ENCODE assay signal across 11 cellular contexts in genomic region chr11:11979487-11980117, GRCh38. TPM values are rescaled to one million over a fixed set of nuclear protein-coding genes. Genes with fewer than 3 reads are reported as not detected.
DNase-seq lines count a peak whose midpoint lies in the region; FAIRE-seq and TF ChIP-seq lines count a peak whose summit lies in the region.
"Had no signal": no experiment of that assay in that cellular context is flagged by ENCODE, and none has a peak within 500 bp of the region (broad histone marks: within the 10 kb centered on the region; RNA-seq: fewer than 3 reads in every experiment).

No MANE protein-coding gene starts in this region.

- H3K27me3 ChIP-seq in keratinocyte (ENCODE audit: control insufficient read depth, extremely low read depth, insufficient read depth, low read length) (no peaks in the 10 kb centered on the region), WERI-Rb-1 (ENCODE audit: insufficient read depth, low read depth, severe bottlenecking) (no peaks in the 10 kb centered on the region)

- peak; percentile 59 for DNase-seq in H4 (ENCODE audit: low spot score)
- DNase-seq in MCF 10A (ENCODE audit: unreplicated experiment) = peak; percentile 33
- no peak for DNase-seq in keratinocyte (ENCODE audit: low read depth, low spot score)
- no peak for DNase-seq in HEK293T (ENCODE audit: extremely low spot score)
- DNase-seq in WERI-Rb-1 = no peak
- no peak for DNase-seq in NCI-H82 treated with DMSO at 0.1 percent for 48 hours (lab: John Stamatoyannopoulos, UW; ENCODE audit: unreplicated experiment)
- DNase-seq in putamen (ENCODE audit: low spot score) = no peak
- DNase-seq: T-helper 2 cell had no signal

- peak; percentile 75 for FAIRE-seq in keratinocyte (lab: Jason Lieb, UNC)

- H3K9ac ChIP-seq in keratinocyte (ENCODE audit: control insufficient read depth, extremely low read depth, insufficient read depth, low read length) = no peak overlapping the region

- peaks cover 9% of the 10 kb centered on the region for H3K36me3 Mint-ChIP-seq in MCF 10A (ENCODE audit: insufficient read depth, unreplicated experiment)

- H3K27ac ChIP-seq in keratinocyte (ENCODE audit: control insufficient read depth, insufficient read depth, low read length) = peak overlapping the region; percentile 49
- H3K27ac ChIP-seq in skin epidermis = peak overlapping the region in 14 of 21 experiments; percentile 9 to 75 (median 54)
- H3K27ac ChIP-seq in WERI-Rb-1 = no peak overlapping the region

- no TSS peak for BruUV-seq in MCF 10A (replicated peaks; lab: Mats Ljungman, UMichigan)

- H3K4me3 Mint-ChIP-seq in MCF 10A (ENCODE audit: unreplicated experiment) = peak overlapping the region; percentile 17
- H3K4me3 Mint-ChIP-seq: GM23338; stimulated activated naive CD8-positive, alpha-beta T cell treated with anti-CD3 and anti-CD28 coated beads, Interleukin-15, Interleukin-2, amounts not matched to agents 100 ng/mL and 50 ng/mL, for 24 hours had no signal

- dilution Hi-C loops in keratinocyte (cut with MboI; ENCODE audit: extremely low pct_ligation_motif_present, low sequenced_read_pairs) = no loop called here

- CTCF ChIA-PET in MCF 10A (lab: Yijun Ruan, JAX) = interaction anchor here (0.7 to 2.6 kb wide), 5 partner anchors 9 to 68 kb away, joined by 3 to 8 read pairs (median 6); no protein-coding TSS in a partner anchor
- CTCF ChIA-PET in HEK293T (lab: Yijun Ruan, JAX) = no interaction called here

- H4K20me1 ChIP-seq in keratinocyte (ENCODE audit: control insufficient read depth, extremely low read depth, insufficient read depth, low read length) = no peaks in the 10 kb centered on the region

- H3K4me1 Mint-ChIP-seq in MCF 10A (ENCODE audit: insufficient read depth, unreplicated experiment) = peaks cover 39% of the 10 kb centered on the region

- no peaks in the 10 kb centered on the region for H3K27me3 Mint-ChIP-seq in MCF 10A (ENCODE audit: insufficient read depth, unreplicated experiment)
- H3K27me3 Mint-ChIP-seq: stimulated activated naive CD8-positive, alpha-beta T cell treated with anti-CD3 and anti-CD28 coated beads, Interleukin-15, Interleukin-2, amounts not matched to agents 100 ng/mL and 50 ng/mL, for 24 hours had no signal

- H3K4me3 ChIP-seq in keratinocyte (ENCODE audit: control insufficient read depth in 2 of 3, extremely low read depth in 1 of 3, insufficient read depth in 2 of 3, low read depth in 1 of 3, low read length in 3 of 3) (no peak overlapping the region), skin epidermis (no peak overlapping the region), WERI-Rb-1 (ENCODE audit: low read depth, low read length) (no peak overlapping the region)
- H3K4me3 ChIP-seq: GM23338 had no signal

- H3K36me3 ChIP-seq in keratinocyte (ENCODE audit: control insufficient read depth in 2 of 2, extremely low read depth in 1 of 2, insufficient read depth in 2 of 2, low read length in 2 of 2) (peaks cover 9 to 20% of the 10 kb centered on the region in 2 experiments), WERI-Rb-1 (no peaks in the 10 kb centered on the region)

- no peaks in the 10 kb centered on the region for H3K9me3 ChIP-seq in keratinocyte (ENCODE audit: control insufficient read depth, low read depth, low read length)
- no peaks in the 10 kb centered on the region for H3K9me3 ChIP-seq in WERI-Rb-1 (ENCODE audit: severe bottlenecking)

- H3K9me1 ChIP-seq in keratinocyte (ENCODE audit: control insufficient read depth, extremely low read depth, insufficient read depth, low read length) = no peaks in the 10 kb centered on the region

- intact Hi-C loops in MCF 10A (cut with micrococcal nuclease) = no loop called here

- H3K4me1 ChIP-seq in keratinocyte (ENCODE audit: control insufficient read depth, extremely low read depth, insufficient read depth, low read length) = peaks cover 72% of the 10 kb centered on the region

- peak overlapping the region; percentile 9 for H3K4me2 ChIP-seq in keratinocyte (ENCODE audit: control insufficient read depth, extremely low read depth, insufficient read depth, low read depth, low read length)
- H3K4me2 ChIP-seq: GM23338 had no signal

- H3K79me2 ChIP-seq in keratinocyte (ENCODE audit: control insufficient read depth, insufficient read depth, low read length) = peaks cover 16% of the 10 kb centered on the region

- no peaks in the 10 kb centered on the region for H3K9me3 Mint-ChIP-seq in MCF 10A (ENCODE audit: unreplicated experiment)
- H3K9me3 Mint-ChIP-seq: GM23338; stimulated activated naive CD8-positive, alpha-beta T cell treated with anti-CD3 and anti-CD28 coated beads, Interleukin-15, Interleukin-2, amounts not matched to agents 100 ng/mL and 50 ng/mL, for 24 hours had no signal

- H2AFZ ChIP-seq in keratinocyte (ENCODE audit: control insufficient read depth, low read length) = no peak overlapping the region
- H2AFZ ChIP-seq: GM23338 had no signal

- TF ChIP-seq CTCF in MCF 10A (IDR thresholded peaks at IDR 0.05; ENCODE audit: unreplicated experiment) (no peak), keratinocyte (optimal IDR thresholded peaks at IDR 0.05 in 1 of 3, IDR thresholded peaks at IDR 0.05 in 1 of 3, conservative IDR thresholded peaks at IDR 0.05 in 1 of 3; ENCODE audit: extremely low read depth in 1 of 3, insufficient read depth in 2 of 3, low read length in 3 of 3) (no peak), WERI-Rb-1 (IDR thresholded peaks at IDR 0.05; ENCODE audit: low read depth, low read length) (no peak)

- peak overlapping the region; percentile 68 for H3K27ac Mint-ChIP-seq in MCF 10A (ENCODE audit: low read depth, unreplicated experiment)
- H3K27ac Mint-ChIP-seq: GM23338; stimulated activated naive CD8-positive, alpha-beta T cell treated with anti-CD3 and anti-CD28 coated beads, Interleukin-15, Interleukin-2, amounts not matched to agents 100 ng/mL and 50 ng/mL, for 24 hours had no signal

- POLR2A ChIA-PET in MCF 10A (lab: Yijun Ruan, JAX) (interaction anchor here (0.6 to 3.8 kb wide), 6 partner anchors 11 to 726 kb away, joined by 3 to 20 read pairs (median 4); no protein-coding TSS in a partner anchor), HEK293T (lab: Yijun Ruan, JAX) (no interaction called here)

TF ChIP-seq in HEK293T, 16 proteins besides CTCF, POLR2A, EP300 and RAD21:
- TF ChIP-seq ZNF384 (IDR thresholded peaks at IDR 0.05) (no peak), ARNT (IDR thresholded peaks at IDR 0.05) (no peak), LEF1 (IDR thresholded peaks at IDR 0.05; ENCODE audit: borderline replicate concordance) (no peak), SP1 (IDR thresholded peaks at IDR 0.05) (no peak), FOXK2 (IDR thresholded peaks at IDR 0.05) (no peak), L3MBTL2 (conservative IDR thresholded peaks at IDR 0.05) (no peak), ELF4 (IDR thresholded peaks at IDR 0.05) (no peak), PKNOX1 (IDR thresholded peaks at IDR 0.05) (no peak), CTBP1 (IDR thresholded peaks at IDR 0.05; ENCODE audit: borderline replicate concordance) (no peak), FOXM1 (IDR thresholded peaks at IDR 0.05; ENCODE audit: borderline replicate concordance) (no peak), NFRKB (IDR thresholded peaks at IDR 0.05) (no peak), TARDBP (IDR thresholded peaks at IDR 0.05) (no peak), BHLHE40 (IDR thresholded peaks at IDR 0.05; ENCODE audit: borderline replicate concordance) (no peak), SUZ12 (IDR thresholded peaks at IDR 0.05) (no peak)

RNA-seq across cellular contexts. Expression of gene DKK3, which starts 28.8 kb away (rescaled TPM):
- 129 and 161 TPM in 2 replicates for total RNA-seq in H4 (2014; rRNA removed; shearing (Covaris generic))
- total RNA-seq in MCF 10A (2022) = 0.25 and 0.33 TPM in 2 replicates
- polyA plus RNA-seq in keratinocyte = 712 to 984 TPM (median 777 TPM) in 3 replicates
- polyA plus RNA-seq in keratinocyte (2011; ENCODE audit: low read depth) = 449 TPM
- 673 and 675 TPM in 2 replicates for polyA plus RNA-seq in keratinocyte (2011; cell fraction: cytosol; rRNA removed)
- polyA plus RNA-seq in keratinocyte (2011; cell fraction: nucleus; rRNA removed) = 1,006 and 1,193 TPM in 2 replicates
- 451 and 482 TPM in 2 replicates for polyA plus RNA-seq in keratinocyte (2012; ENCODE audit: low replicate concordance)
- polyA minus RNA-seq in keratinocyte = 466 to 661 TPM (median 564 TPM) in 3 replicates
- 657 TPM for polyA minus RNA-seq in keratinocyte (2011; cell fraction: cytosol; rRNA and poly(A)+ RNA removed)
- polyA minus RNA-seq in keratinocyte (2011; cell fraction: nucleus; rRNA and poly(A)+ RNA removed) = 427 and 766 TPM in 2 replicates

Comparison
In these comparisons a context has a peak if more than half of its experiments do, and no peak if none do; other contexts are left out.
1. DNase-seq: peak in H4 (single experiment) and MCF 10A (single experiment); none in keratinocyte (single experiment), HEK293T (single experiment), WERI-Rb-1 (single experiment), NCI-H82 treated with DMSO at 0.1 percent for 48 hours (single experiment) and putamen (single experiment).
2. RNA of gene DKK3, which starts 28.8 kb away (total RNA-seq): 129 to 161 TPM in H4; 0.25 to 0.33 TPM in MCF 10A; every median in the first group is over 10 times any median in the second.